In genomic region chr10:22710139-22710745, GRCh38 we compare ENCODE assay signal across 11 cellular contexts. TPM values are rescaled to one million over a fixed set of nuclear protein-coding genes. Genes with fewer than 3 reads are reported as not detected.
DNase-seq lines count a peak whose midpoint lies in the region; ATAC-seq and TF ChIP-seq lines count a peak whose summit lies in the region.
"Had no signal": no experiment of that assay in that cellular context is flagged by ENCODE, and none has a peak within 500 bp of the region (broad histone marks: within the 10 kb centered on the region; RNA-seq: fewer than 3 reads in every experiment).

No MANE protein-coding gene starts in this region.

- peaks cover 80% of the 10 kb centered on the region for H3K4me1 Mint-ChIP-seq in CD4-positive, alpha-beta T cell (ENCODE audit: low read depth)

- in situ Hi-C loops in GM13976 (cut with MboI; ENCODE audit: low sequenced_read_pairs, unreplicated experiment), result no loop called here

- no peaks in the 10 kb centered on the region for H3K9me3 Mint-ChIP-seq in CD4-positive, alpha-beta T cell

- no peak for TF ChIP-seq CTCF in CD4-positive, alpha-beta T cell (IDR thresholded peaks at IDR 0.05)
- TF ChIP-seq CTCF in GM13976 (IDR thresholded peaks at IDR 0.05; ENCODE audit: borderline replicate concordance, control extremely low read depth, extremely low read depth, insufficient read depth, missing control alignments), result no peak
- TF ChIP-seq CTCF in RWPE1 (conservative IDR thresholded peaks at IDR 0.05; ENCODE audit: low read depth), result no peak

- no peaks in the 10 kb centered on the region for H3K27me3 Mint-ChIP-seq in CD4-positive, alpha-beta T cell

- intact Hi-C loops in CD4-positive, alpha-beta T cell (cut with DNase I, micrococcal nuclease), result loop anchor here in 1 of 2 experiments (5.0 to 10.0 kb wide), 3 partner anchors 98 to 385 kb away; partner anchors contain the start of gene BMI1

- no peaks in the 10 kb centered on the region for H3K9me3 ChIP-seq in CD4-positive, alpha-beta T cell (ENCODE audit: control insufficient read depth, low read length)
- H3K9me3 ChIP-seq: MG63, neutrophil had no signal

- DNase-seq in CD4-positive, alpha-beta T cell, result no peak
- DNase-seq in GM13976 (ENCODE audit: low spot score), result peak; percentile 32
- peak; percentile 30 for DNase-seq in OCI-M1 (lab: John Stamatoyannopoulos, UW)
- peak; percentile 32 for DNase-seq in kidney tubule cell (ENCODE audit: low spot score)
- DNase-seq in D341Med (ENCODE audit: low spot score), result no peak
- no peak for DNase-seq in RWPE1 (ENCODE audit: low spot score)
- DNase-seq: DMS153, MG63 had no signal

- CTCF ChIA-PET in CD4-positive, alpha-beta T cell (lab: Charles Lee), result interaction anchor here (0.7 to 1.0 kb wide), 5 partner anchors 8 to 113 kb away, joined by 3 to 4 read pairs (median 3); no protein-coding TSS in a partner anchor
- CTCF ChIA-PET in RWPE1 (lab: Yijun Ruan, JAX), result interaction anchor here (0.6 to 0.7 kb wide), 2 partner anchors 64 to 234 kb away, joined by 3 to 7 read pairs; no protein-coding TSS in a partner anchor

- POLR2A ChIA-PET in CD4-positive, alpha-beta T cell (lab: Charles Lee), result interaction anchor here (0.7 to 1.8 kb wide), 8 partner anchors 10 to 126 kb away, joined by 3 to 6 read pairs (median 4); no protein-coding TSS in a partner anchor
- POLR2A ChIA-PET in RWPE1 (lab: Yijun Ruan, JAX; ENCODE audit: low non-redundant PET), result no interaction called here

- peak overlapping the region; percentile 83 for H3K27ac Mint-ChIP-seq in CD4-positive, alpha-beta T cell

- no peaks in the 10 kb centered on the region for H3K27me3 ChIP-seq in CD4-positive, alpha-beta T cell (ENCODE audit: control insufficient read depth, insufficient read depth, low read length)
- H3K27me3 ChIP-seq: MG63, neutrophil had no signal

- H3K4me3 Mint-ChIP-seq in CD4-positive, alpha-beta T cell, result peak overlapping the region; percentile 68

- no peak for ATAC-seq in CD4-positive, alpha-beta T cell (ENCODE audit: poor library complexity)
- ATAC-seq in GM19328 (IDR thresholded peaks at IDR 0.05; ENCODE audit: unreplicated experiment) (no peak), HG03354 (IDR thresholded peaks at IDR 0.05; ENCODE audit: poor library complexity, severe bottlenecking, unreplicated experiment) (no peak)

- H3K36me3 Mint-ChIP-seq in CD4-positive, alpha-beta T cell (ENCODE audit: low read depth), result peaks cover 48% of the 10 kb centered on the region

- no peak overlapping the region for H3K27ac ChIP-seq in CD4-positive, alpha-beta T cell (ENCODE audit: low read depth, low read length)
- no peak overlapping the region for H3K27ac ChIP-seq in RWPE1
- H3K27ac ChIP-seq: neutrophil had no signal

RNA-seq across cellular contexts. Expression of gene PIP4K2A, which starts 4.1 kb away (rescaled TPM):
- total RNA-seq in CD4-positive, alpha-beta T cell, result 10 to 100 TPM; 75.4 to 87.2 TPM

Comparison
In these comparisons a context has a peak if more than half of its experiments do, and no peak if none do; other contexts are left out.
1. DNase-seq: peak in GM13976 (single experiment), OCI-M1 (single experiment) and kidney tubule cell (single experiment); none in CD4-positive, alpha-beta T cell (0 of 10), D341Med (single experiment) and RWPE1 (single experiment).